Comparison of ENCODE assay signal across 8 cellular contexts in the genomic region with DNA sequence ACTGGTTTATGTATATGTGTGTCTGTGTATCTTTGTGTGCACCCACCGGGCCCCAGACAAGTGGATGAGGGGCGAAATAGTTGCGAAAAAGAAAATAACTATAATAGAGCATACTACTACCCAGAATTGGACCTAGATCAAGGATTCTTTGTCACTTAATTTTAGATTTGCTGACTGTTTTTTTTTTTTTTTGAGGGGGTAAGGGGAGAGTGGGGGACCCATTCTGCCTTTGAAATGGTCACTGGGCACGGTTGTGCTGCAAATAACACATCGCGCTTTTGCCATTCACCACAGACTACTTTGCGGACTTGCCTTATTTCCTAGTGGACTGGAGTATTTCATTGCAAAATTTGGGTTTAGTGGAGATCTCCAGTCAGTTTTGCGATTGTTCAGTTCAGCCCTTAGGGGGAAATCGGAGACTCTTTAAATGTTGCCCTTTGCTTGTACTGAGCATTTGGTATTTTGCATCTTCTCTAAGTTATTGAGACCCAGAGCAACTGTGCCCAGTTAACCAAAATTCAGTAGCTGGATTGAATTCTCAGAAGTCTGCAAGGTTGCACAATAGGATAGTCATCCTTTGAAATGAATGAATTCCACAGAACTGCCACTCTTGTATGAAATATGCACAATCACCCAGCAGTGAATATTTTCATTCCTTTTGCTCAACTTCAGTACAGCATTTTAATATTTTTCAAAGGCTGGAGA. TPM values are rescaled to one million over a fixed set of nuclear protein-coding genes. Genes with fewer than 3 reads are reported as not detected.
DNase-seq lines count a peak whose midpoint lies in the region; ATAC-seq and TF ChIP-seq lines count a peak whose summit lies in the region.

No MANE protein-coding gene starts in this region.

- no peak overlapping the region for H2BK12ac ChIP-seq in H9 (ENCODE audit: insufficient read length, low read depth, low read length)

- no peak overlapping the region for H2AFZ ChIP-seq in H9 (ENCODE audit: low read length)

- intact Hi-C loops in sigmoid colon (cut with DNase I), result loop anchor here (5.0 to 10.0 kb wide), 8 partner anchors 198 to 975 kb away; a partner anchor contains a TSS

- H2BK5ac ChIP-seq in H9 (ENCODE audit: insufficient read length, low read length), result no peak overlapping the region

- H2BK15ac ChIP-seq in H9 (ENCODE audit: low read depth, low read length), result no peak overlapping the region

- no peak overlapping the region for H4K8ac ChIP-seq in H9 (replicated peaks; ENCODE audit: insufficient read length, low read depth, low read length)

- peaks cover 0 to 12% (median 2%) of the 10 kb centered on the region in 4 donors for H3K36me3 ChIP-seq in sigmoid colon

- H3K9me3 Mint-ChIP-seq in H9, result peaks cover 0 to 4% of the 10 kb centered on the region in 2 experiments; a peak in 2 of 5 replicates

- H3K79me2 ChIP-seq in H9 (ENCODE audit: insufficient read depth, low read length), result peaks cover 55% of the 10 kb centered on the region; the same call in 1 of the 2 replicates

- H4K20me1 ChIP-seq in H9 (ENCODE audit: control insufficient read depth, insufficient read depth, insufficient read length), result no peaks in the 10 kb centered on the region

- peaks cover 3% of the 10 kb centered on the region for H3K79me1 ChIP-seq in H9 (ENCODE audit: insufficient read depth, low read depth, low read length, poor library complexity, severe bottlenecking)

- no peak overlapping the region for H3T11ph ChIP-seq in H9 (ENCODE audit: low read length)

- H3K27ac Mint-ChIP-seq in H9, result peak overlapping the region in 2 of 3 experiments; percentile 67 to 96; a peak in 4 of 7 replicates

- H3K18ac ChIP-seq in H9 (ENCODE audit: insufficient read length, low read depth, low read length), result no peak overlapping the region

- no peak overlapping the region for H2BK120ac ChIP-seq in H9 (ENCODE audit: low read depth, low read length, poor library complexity, severe bottlenecking)

- peaks cover 9% of the 10 kb centered on the region for H3K4me1 ChIP-seq in H9 (ENCODE audit: insufficient read depth, low read length)
- H3K4me1 ChIP-seq in sigmoid colon, result peaks cover 0 to 67% (median 53%) of the 10 kb centered on the region in 4 donors

- no peak for ATAC-seq in HG02981 (IDR thresholded peaks at IDR 0.05; ENCODE audit: unreplicated experiment)

- peaks cover 25% of the 10 kb centered on the region for H3K23me2 ChIP-seq in H9 (ENCODE audit: insufficient read length, low read depth, low read length, poor library complexity, severe bottlenecking)

- H3K4me2 ChIP-seq in H9 (ENCODE audit: insufficient read depth, insufficient read length, low read length), result peak overlapping the region; percentile 93

- TF ChIP-seq CTCF in H9 (conservative IDR thresholded peaks at IDR 0.05) (no peak; the same call in 2 of the 3 replicates), fibroblast of the aortic adventitia (IDR thresholded peaks at IDR 0.05; ENCODE audit: insufficient read depth, low read length) (peak; percentile 10), sigmoid colon (IDR thresholded peaks at IDR 0.05) (no peak)

- no peak overlapping the region; the same call in 1 of the 2 replicates for H3K14ac ChIP-seq in H9 (ENCODE audit: insufficient read depth, low read length)

- H3K4me1 Mint-ChIP-seq in H9, result peaks cover 56 to 57% of the 10 kb centered on the region in 2 experiments

- WGBS in H9 (ENCODE audit: extremely low coverage, insufficient read length, low lambda C conversion rate), result no CpG with 5 or more reads among the region's 9 CpGs
- WGBS in sigmoid colon, 2 donors, result 47 to 66% methylated on average over 9 of the region's 9 CpGs

- H3K23ac ChIP-seq in H9 (ENCODE audit: insufficient read length, low read depth, low read length), result no peak overlapping the region

- H3K9ac ChIP-seq in H9 (ENCODE audit: extremely low read depth, insufficient read length, low read length), result peak overlapping the region; percentile 89

- H3K36me3 Mint-ChIP-seq in H9 (ENCODE audit: insufficient read depth in 1 of 3, low read depth in 3 of 3), result peaks cover 13 to 26% (median 21%) of the 10 kb centered on the region in 3 experiments

- TF ChIP-seq POLR2A in sigmoid colon (IDR thresholded peaks at IDR 0.05), result no peak

- no peak overlapping the region for H4K91ac ChIP-seq in H9 (ENCODE audit: insufficient read length, low read depth, low read length)

- H4K5ac ChIP-seq in H9 (ENCODE audit: insufficient read length, low read depth, low read length), result no peak overlapping the region

- H3K9me3 ChIP-seq in H9 (ENCODE audit: control insufficient read depth, low read depth, low read length) (no peaks in the 10 kb centered on the region), sigmoid colon (no peaks in the 10 kb centered on the region)

- H3K27me3 ChIP-seq in H9 (ENCODE audit: insufficient read depth, low read length) (no peaks in the 10 kb centered on the region), sigmoid colon (no peaks in the 10 kb centered on the region)

- peaks cover 4% of the 10 kb centered on the region for H3K27me3 Mint-ChIP-seq in H9 (ENCODE audit: low read depth)

- no peak overlapping the region for H2AK5ac ChIP-seq in H9 (ENCODE audit: insufficient read length, low read length)

- peak overlapping the region; percentile 91 to 99 for H3K4me3 Mint-ChIP-seq in H9

- no peak overlapping the region for H3K4ac ChIP-seq in H9 (ENCODE audit: low read depth, low read length)

- DNase-seq in H9 (no peak), SW480 (ENCODE audit: low spot score) (peak; percentile 7), fibroblast of the aortic adventitia (ENCODE audit: low read depth) (peak; percentile 87), sigmoid colon (no peak), activated gamma-delta T cell treated with Interleukin-2 at 50 U/mL for 16 hours (no peak), putamen (ENCODE audit: low spot score) (no peak), T1000 (lab: John Stamatoyannopoulos, UW) (no peak)

- no peak overlapping the region for H3K56ac ChIP-seq in H9 (ENCODE audit: insufficient read length, low read depth, low read length)

- no peak for TF ChIP-seq EP300 in sigmoid colon (IDR thresholded peaks at IDR 0.05)

- H3K27ac ChIP-seq in H9 (ENCODE audit: insufficient read length, low read depth, low read length) (no peak overlapping the region), sigmoid colon (peak overlapping the region; percentile 91 to 95 (median 93))

- H3K4me3 ChIP-seq in fibroblast of the aortic adventitia (ENCODE audit: low read depth, low read length) (peak overlapping the region; percentile 91), sigmoid colon (peak overlapping the region; percentile 68 to 92 (median 78))

- H2BK20ac ChIP-seq in H9 (ENCODE audit: low read depth, low read length, poor library complexity, severe bottlenecking), result no peak overlapping the region

RNA-seq across cellular contexts. Expression of a gene that starts 2.8 kb away (rescaled TPM):
- total RNA-seq in H9 (2021) (36.2 and 41.9 TPM in 2 replicates), fibroblast of the aortic adventitia (ENCODE audit: low replicate concordance) (39.9 and 112 TPM in 2 replicates), sigmoid colon (10 to 100 TPM; 34.2 to 56.2 (median 46.6) TPM)
- polyA plus RNA-seq in sigmoid colon, result 10 to 100 TPM in 1 of 3 donors, 1 to 10 TPM in 2; 1.4 to 20.7 (median 6.6) TPM

Comparison
In these comparisons a context has a peak if more than half of its experiments do, and no peak if none do; other contexts are left out.
1. DNase-seq: peak in SW480 (single experiment) and fibroblast of the aortic adventitia (single experiment); none in H9 (single experiment), sigmoid colon (single experiment), activated gamma-delta T cell treated with Interleukin-2 at 50 U/mL for 16 hours (single experiment), putamen (single experiment) and T1000 (single experiment).